In the genomic region with DNA sequence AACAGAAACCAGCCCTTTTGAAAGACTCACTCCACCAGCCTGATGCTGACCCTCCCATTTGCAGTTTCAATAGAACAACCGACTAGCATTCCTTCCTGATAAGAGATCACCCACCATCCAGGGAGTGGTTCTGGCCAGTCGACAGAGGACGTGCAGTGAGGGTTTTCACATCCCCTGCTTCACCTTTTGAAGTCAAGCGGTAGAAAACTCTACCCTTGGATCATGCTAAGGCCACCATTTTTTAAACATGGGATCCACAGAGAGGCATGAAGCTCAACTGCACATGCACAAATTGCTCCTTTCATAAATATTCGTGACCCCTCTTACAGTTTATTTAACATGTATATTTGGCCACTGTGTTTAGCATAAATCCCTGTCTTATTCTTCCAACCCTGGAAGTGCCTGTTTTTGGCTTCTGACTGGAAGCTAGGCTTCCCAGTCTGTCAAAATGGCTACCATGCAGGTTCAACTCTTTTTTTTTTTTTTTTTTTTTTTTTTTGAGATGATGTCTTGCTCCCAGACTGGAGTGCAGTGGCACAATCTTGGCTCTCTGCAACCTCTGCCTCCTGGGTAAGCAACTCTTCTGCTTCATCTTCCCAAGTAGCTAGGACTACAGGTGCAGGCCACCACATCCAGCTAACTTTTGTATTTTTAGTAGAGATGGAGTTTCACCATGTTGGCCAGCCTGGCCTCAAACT, we compare ENCODE assay signal across 9 cellular contexts. TPM values are rescaled to one million over a fixed set of nuclear protein-coding genes. Genes with fewer than 3 reads are reported as not detected.
DNase-seq lines count a peak whose midpoint lies in the region; ATAC-seq and TF ChIP-seq lines count a peak whose summit lies in the region.
"Had no signal": no experiment of that assay in that cellular context is flagged by ENCODE, and none has a peak within 500 bp of the region (broad histone marks: within the 10 kb centered on the region; RNA-seq: fewer than 3 reads in every experiment).

No MANE protein-coding gene starts in this region.

- no peaks in the 10 kb centered on the region for H3K9me2 ChIP-seq in HCT116 (ENCODE audit: insufficient read depth)

- H3K36me3 ChIP-seq in ACC112 (ENCODE audit: insufficient read depth, low read length), result peaks cover 14% of the 10 kb centered on the region
- H3K36me3 ChIP-seq in HCT116 (ENCODE audit: control insufficient read depth in 1 of 2, insufficient read depth in 2 of 2, low read length in 2 of 2), result peaks cover 15 to 22% of the 10 kb centered on the region in 2 experiments; a peak in 3 of 4 replicates
- H3K36me3 ChIP-seq in right lobe of liver, result peaks cover 0 to 18% (median 7%) of the 10 kb centered on the region in 4 donors

- peak overlapping the region; percentile 96 for H3K4me3 Mint-ChIP-seq in activated naive CD8-positive, alpha-beta T cell treated with anti-CD3 and anti-CD28 coated beads for 36 hours

- DNase-seq in HCT116 (ENCODE audit: low read depth, low spot score), result no peak
- no peak for DNase-seq in activated naive CD8-positive, alpha-beta T cell treated with anti-CD3 and anti-CD28 coated beads for 36 hours
- DNase-seq in right lobe of liver, result no peak
- no peak for DNase-seq in hepatic stellate cell (ENCODE audit: low spot score)
- DNase-seq in sciatic nerve (ENCODE audit: low spot score), result no peak
- DNase-seq: EL had no signal

- H3K27me3 ChIP-seq in ACC112 (ENCODE audit: insufficient read depth, low read length), result no peaks in the 10 kb centered on the region
- H3K27me3 ChIP-seq in HCT116 (ENCODE audit: insufficient read depth, low read length), result no peaks in the 10 kb centered on the region
- no peaks in the 10 kb centered on the region for H3K27me3 ChIP-seq in right lobe of liver

- H3K9ac ChIP-seq in HCT116 (ENCODE audit: low read length), result peak overlapping the region; percentile 86

- TF ChIP-seq CTCF in HCT116 (IDR thresholded peaks at IDR 0.05 in 2 of 3, conservative IDR thresholded peaks at IDR 0.05 in 1 of 3; ENCODE audit: borderline replicate concordance in 1 of 3, insufficient read depth in 1 of 3, low read depth in 2 of 3, low read length in 2 of 3), result no peak
- no peak for TF ChIP-seq CTCF in right lobe of liver (IDR thresholded peaks at IDR 0.05)

- no peaks in the 10 kb centered on the region for H3K27me3 Mint-ChIP-seq in activated naive CD8-positive, alpha-beta T cell treated with anti-CD3 and anti-CD28 coated beads for 36 hours

- H3K79me2 ChIP-seq in ACC112 (ENCODE audit: control insufficient read depth, insufficient read depth, low read length, unreplicated experiment) (peaks cover 22% of the 10 kb centered on the region), HCT116 (ENCODE audit: insufficient read depth, low read length) (peaks cover 57% of the 10 kb centered on the region)

- POLR2A ChIA-PET in HCT116 (lab: Charles Lee), result interaction anchor here (0.6 to 2.7 kb wide), 4 partner anchors 16 to 530 kb away, joined by 3 to 24 read pairs (median 3); a partner anchor contains a TSS

- H3K4me3 ChIP-seq in ACC112 (ENCODE audit: low read depth, low read length) (peak overlapping the region; percentile 83), HCT116 (replicated peaks in 1 of 2; ENCODE audit: low read depth in 1 of 2, low read length in 2 of 2) (peak overlapping the region; percentile 74 to 83), right lobe of liver (peak overlapping the region; percentile 56 to 85 (median 75))

- H3K27ac ChIP-seq in ACC112 (ENCODE audit: low read depth, low read length) (no peak overlapping the region), HCT116 (ENCODE audit: low read depth, low read length) (peak overlapping the region; percentile 94; the same call in 1 of the 2 replicates), right lobe of liver (peak overlapping the region in 1 of 3 donors; percentile 61)

- CTCF ChIA-PET in HCT116 (lab: Charles Lee), result interaction anchor here (0.9 to 3.4 kb wide), 2 partner anchors 9 to 143 kb away, joined by 3 to 16 read pairs; no protein-coding TSS in a partner anchor

- 86% methylated on average over 4 of the region's 5 CpGs for WGBS in right lobe of liver (ENCODE audit: insufficient coverage, low coverage, low lambda C conversion rate, missing lambda C conversion rate)

- peaks cover 28% of the 10 kb centered on the region for H3K36me3 Mint-ChIP-seq in activated naive CD8-positive, alpha-beta T cell treated with anti-CD3 and anti-CD28 coated beads for 36 hours

- peak overlapping the region; percentile 82 for H3K4me2 ChIP-seq in HCT116 (ENCODE audit: low read length)

- TF ChIP-seq POLR2A in HCT116 (IDR thresholded peaks at IDR 0.05; ENCODE audit: borderline replicate concordance, extremely low read depth, insufficient read depth, insufficient read length) (no peak), right lobe of liver (IDR thresholded peaks at IDR 0.05) (no peak)

- RAD21 ChIA-PET in HCT116 (lab: Charles Lee; ENCODE audit: low non-redundant PET in 1 of 2, low total read pairs in 2 of 2, uncharacterized antibody in 2 of 2, unreplicated experiment in 2 of 2), result interaction anchor here in 1 of 2 experiments (0.7 kb wide), 1 partner anchor 23 kb away, joined by 6 read pairs; no protein-coding TSS in a partner anchor

- peak overlapping the region; percentile 99 for H3K27ac Mint-ChIP-seq in activated naive CD8-positive, alpha-beta T cell treated with anti-CD3 and anti-CD28 coated beads for 36 hours

- H3K4me1 Mint-ChIP-seq in activated naive CD8-positive, alpha-beta T cell treated with anti-CD3 and anti-CD28 coated beads for 36 hours, result peaks cover 8% of the 10 kb centered on the region

- BruUV-seq in HCT116 (replicated peaks; lab: Mats Ljungman, UMichigan), result no TSS peak

- H3K9me3 ChIP-seq in HCT116 (ENCODE audit: control insufficient read depth in 1 of 2, insufficient read depth in 1 of 2, low read depth in 1 of 2, low read length in 2 of 2) (no peaks in the 10 kb centered on the region), right lobe of liver (no peaks in the 10 kb centered on the region)

- ATAC-seq in HCT116 (no peak), right lobe of liver (no peak), HG02623 (IDR thresholded peaks at IDR 0.05; ENCODE audit: unreplicated experiment) (no peak), HG03175 (IDR thresholded peaks at IDR 0.05; ENCODE audit: unreplicated experiment) (no peak), sciatic nerve (no peak)

- H4K20me1 ChIP-seq in HCT116 (ENCODE audit: insufficient read depth), result no peaks in the 10 kb centered on the region

- H3K9me3 Mint-ChIP-seq in activated naive CD8-positive, alpha-beta T cell treated with anti-CD3 and anti-CD28 coated beads for 36 hours, result no peaks in the 10 kb centered on the region

- intact Hi-C loops in HCT116 (cut with micrococcal nuclease), result loop anchor here (2.0 kb wide), 1 partner anchor 61 kb away; no protein-coding TSS in a partner anchor
- intact Hi-C loops in right lobe of liver (cut with DNase I), result no loop called here
- intact Hi-C loops in sciatic nerve (cut with DNase I), result no loop called here

- no peak overlapping the region for H2AFZ ChIP-seq in ACC112 (ENCODE audit: low read length, unreplicated experiment)
- H2AFZ ChIP-seq in HCT116 (ENCODE audit: low read depth, low read length, poor library complexity, severe bottlenecking), result no peak overlapping the region

- no peak for TF ChIP-seq RAD21 in HCT116 (IDR thresholded peaks at IDR 0.05; ENCODE audit: low read depth)

- H3K4me1 ChIP-seq in ACC112 (ENCODE audit: control insufficient read depth, insufficient read depth, low read length, unreplicated experiment), result peaks cover 7% of the 10 kb centered on the region
- H3K4me1 ChIP-seq in HCT116 (ENCODE audit: control insufficient read depth in 1 of 2, insufficient read depth in 2 of 2, low read length in 2 of 2), result peaks cover 4 to 13% of the 10 kb centered on the region in 2 experiments; a peak in 3 of 4 replicates
- peaks cover 0 to 6% (median 0%) of the 10 kb centered on the region in 4 donors for H3K4me1 ChIP-seq in right lobe of liver

TF ChIP-seq in HCT116, 20 proteins besides CTCF, POLR2A, EP300 and RAD21 (continues in another document):
- TF ChIP-seq, protein P1, sequence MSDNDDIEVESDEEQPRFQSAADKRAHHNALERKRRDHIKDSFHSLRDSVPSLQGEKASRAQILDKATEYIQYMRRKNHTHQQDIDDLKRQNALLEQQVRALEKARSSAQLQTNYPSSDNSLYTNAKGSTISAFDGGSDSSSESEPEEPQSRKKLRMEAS (IDR thresholded peaks at IDR 0.05), result no peak
- TF ChIP-seq JUND (IDR thresholded peaks at IDR 0.05) (no peak), FOSL1 (IDR thresholded peaks at IDR 0.05; ENCODE audit: low read depth) (no peak), SRF (IDR thresholded peaks at IDR 0.05; ENCODE audit: low read depth) (no peak), TCF7L2 (IDR thresholded peaks at IDR 0.05; ENCODE audit: borderline replicate concordance, extremely low read depth, insufficient read depth, insufficient read length) (no peak), YY1 (IDR thresholded peaks at IDR 0.05; ENCODE audit: extremely low read depth, insufficient replicate concordance, low read depth, low read length) (no peak), ZNF274 (IDR thresholded peaks at IDR 0.05; ENCODE audit: low read depth, low read length) (no peak), SP1 (IDR thresholded peaks at IDR 0.05; ENCODE audit: low read depth) (no peak), EZH2phosphoT487 (IDR thresholded peaks at IDR 0.05; ENCODE audit: borderline replicate concordance) (no peak)
- TF ChIP-seq, protein P2, sequence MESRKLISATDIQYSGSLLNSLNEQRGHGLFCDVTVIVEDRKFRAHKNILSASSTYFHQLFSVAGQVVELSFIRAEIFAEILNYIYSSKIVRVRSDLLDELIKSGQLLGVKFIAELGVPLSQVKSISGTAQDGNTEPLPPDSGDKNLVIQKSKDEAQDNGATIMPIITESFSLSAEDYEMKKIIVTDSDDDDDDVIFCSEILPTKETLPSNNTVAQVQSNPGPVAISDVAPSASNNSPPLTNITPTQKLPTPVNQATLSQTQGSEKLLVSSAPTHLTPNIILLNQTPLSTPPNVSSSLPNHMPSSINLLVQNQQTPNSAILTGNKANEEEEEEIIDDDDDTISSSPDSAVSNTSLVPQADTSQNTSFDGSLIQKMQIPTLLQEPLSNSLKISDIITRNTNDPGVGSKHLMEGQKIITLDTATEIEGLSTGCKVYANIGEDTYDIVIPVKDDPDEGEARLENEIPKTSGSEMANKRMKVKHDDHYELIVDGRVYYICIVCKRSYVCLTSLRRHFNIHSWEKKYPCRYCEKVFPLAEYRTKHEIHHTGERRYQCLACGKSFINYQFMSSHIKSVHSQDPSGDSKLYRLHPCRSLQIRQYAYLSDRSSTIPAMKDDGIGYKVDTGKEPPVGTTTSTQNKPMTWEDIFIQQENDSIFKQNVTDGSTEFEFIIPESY (IDR thresholded peaks at IDR 0.05; ENCODE audit: extremely low read depth, insufficient replicate concordance, low read length), result no peak

RNA-seq across cellular contexts. Expression of a gene that starts 1.0 kb away (rescaled TPM):
- 79.5 TPM for total RNA-seq in HCT116 (2021; ENCODE audit: unreplicated experiment)
- 47.9 and 57.4 TPM in 2 replicates for polyA plus RNA-seq in HCT116 (2012)
- total RNA-seq in activated naive CD8-positive, alpha-beta T cell treated with anti-CD3 and anti-CD28 coated beads for 36 hours, result 10 to 100 TPM; 62.5 to 63.8 TPM
- total RNA-seq in right lobe of liver, result 10 to 100 TPM; 19.0 to 23.4 (median 21.2) TPM
- 32.2 TPM for total RNA-seq in sciatic nerve

RNA-seq across cellular contexts. Expression of a gene that starts 35.6 kb away (rescaled TPM):
- 141 TPM for total RNA-seq in HCT116 (2021; ENCODE audit: unreplicated experiment)
- polyA plus RNA-seq in HCT116 (2012), result 71.6 TPM in 2 replicates
- 100 to 1,000 TPM; 104 to 112 TPM for total RNA-seq in activated naive CD8-positive, alpha-beta T cell treated with anti-CD3 and anti-CD28 coated beads for 36 hours
- 10 to 100 TPM; 38.7 to 71.4 (median 52.3) TPM for total RNA-seq in right lobe of liver
- 162 TPM for total RNA-seq in sciatic nerve
